ENCODE assay signal across 8 cellular contexts in the genomic region with DNA sequence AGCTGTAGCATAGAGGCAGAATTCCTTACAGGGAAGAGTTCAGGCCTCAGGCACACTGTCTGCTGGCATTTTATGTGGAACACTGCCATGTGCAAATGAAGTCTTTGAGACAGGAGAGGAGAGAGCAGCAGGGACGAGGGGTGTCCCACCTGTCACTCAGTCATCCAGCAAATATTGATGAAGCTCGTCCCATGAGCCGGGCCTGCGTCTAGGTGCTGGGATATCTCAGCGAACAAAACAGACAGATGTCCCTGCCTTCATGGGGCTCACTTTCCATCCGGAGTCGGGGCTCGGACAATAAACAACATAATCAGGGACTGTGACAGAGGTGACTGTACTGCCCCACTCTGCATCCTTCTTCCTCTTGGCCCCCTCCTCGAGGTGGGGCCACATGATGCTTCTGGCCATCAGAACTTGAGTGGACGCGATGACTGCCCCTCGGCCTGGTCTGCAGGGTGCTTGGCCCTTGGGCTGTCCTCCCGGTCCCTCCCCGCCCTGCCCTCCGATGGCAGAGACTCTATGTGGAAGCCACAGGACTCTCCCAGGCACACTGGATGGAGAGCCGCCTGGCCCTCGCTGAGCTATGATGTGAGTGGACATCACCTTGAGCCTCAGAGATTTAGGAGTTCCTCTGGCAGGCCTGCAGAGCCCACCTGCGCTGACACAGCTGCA.
A peak's percentile ranks its signal among the peaks of the same experiment; 100 is the strongest.
DNase-seq lines count a peak whose midpoint lies in the region; ATAC-seq, FAIRE-seq and TF ChIP-seq lines count a peak whose summit lies in the region.
"Had no signal": no experiment of that assay in that cellular context is flagged by ENCODE, and none has a peak within 500 bp of the region (broad histone marks: within the 10 kb centered on the region; RNA-seq: fewer than 3 reads in every experiment).

No MANE protein-coding gene starts in this region.

- peak overlapping the region; percentile 89 for H2AFZ ChIP-seq in IMR-90 (replicated peaks; ENCODE audit: low read length, poor library complexity)

- no peak overlapping the region for H3K4me2 ChIP-seq in IMR-90 (ENCODE audit: low read depth, low read length)

- H3K4me3 ChIP-seq in IMR-90 (ENCODE audit: insufficient read depth, low read depth, low read length) (no peak overlapping the region), kidney (ENCODE audit: low read length in 2 of 2) (no peak overlapping the region)

- TF ChIP-seq CTCF in IMR-90 (conservative IDR thresholded peaks at IDR 0.05; ENCODE audit: low read depth, low read length) (no peak), kidney (IDR thresholded peaks at IDR 0.05; ENCODE audit: borderline replicate concordance, extremely low read depth, insufficient read depth) (no peak)
- TF ChIP-seq CTCF in activated CD8-positive, alpha-beta T cell treated with anti-CD3 and anti-CD28 coated beads for 36 hours (IDR thresholded peaks at IDR 0.05), result no peak

- no peaks in the 10 kb centered on the region for H3K9me3 Mint-ChIP-seq in activated CD8-positive, alpha-beta T cell treated with anti-CD3 and anti-CD28 coated beads for 36 hours
- H3K9me3 Mint-ChIP-seq in stimulated activated memory B cell treated with anti-CD40 and anti-IgM and Interleukin-4, amounts not matched to agents 10 μg/mL and 1 μg/mL and 100 μg/mL, for 72 hours, result no peaks in the 10 kb centered on the region

- in situ Hi-C loops in IMR-90 (cut with MboI; ENCODE audit: low sequenced_read_pairs), result no loop called here

- H2BK20ac ChIP-seq in IMR-90 (ENCODE audit: low read depth, low read length), result peak overlapping the region; percentile 78; the same call in 1 of the 2 replicates

- peak overlapping the region; percentile 93 for H3K27ac Mint-ChIP-seq in activated CD8-positive, alpha-beta T cell treated with anti-CD3 and anti-CD28 coated beads for 36 hours
- peak overlapping the region; percentile 96 for H3K27ac Mint-ChIP-seq in stimulated activated memory B cell treated with anti-CD40 and anti-IgM and Interleukin-4, amounts not matched to agents 10 μg/mL and 1 μg/mL and 100 μg/mL, for 72 hours

- peaks cover 13% of the 10 kb centered on the region for H3K36me3 Mint-ChIP-seq in activated CD8-positive, alpha-beta T cell treated with anti-CD3 and anti-CD28 coated beads for 36 hours (ENCODE audit: low read depth)
- peaks cover 17% of the 10 kb centered on the region for H3K36me3 Mint-ChIP-seq in stimulated activated memory B cell treated with anti-CD40 and anti-IgM and Interleukin-4, amounts not matched to agents 10 μg/mL and 1 μg/mL and 100 μg/mL, for 72 hours

- peak overlapping the region; percentile 66 for H3K27ac ChIP-seq in IMR-90 (ENCODE audit: insufficient read depth, low read length)
- H3K27ac ChIP-seq in kidney (ENCODE audit: low read depth in 2 of 2, low read length in 2 of 2), result peak overlapping the region; percentile 65 to 82

- H3K36me3 ChIP-seq in IMR-90 (ENCODE audit: control insufficient read depth, insufficient read depth, low read length) (no peaks in the 10 kb centered on the region), kidney (ENCODE audit: control insufficient read depth in 1 of 2, insufficient read depth in 2 of 2, low read length in 2 of 2) (no peaks in the 10 kb centered on the region)

- no peak overlapping the region for H3K56ac ChIP-seq in IMR-90 (ENCODE audit: extremely low read depth, insufficient read depth, low read length)

- POLR2A ChIA-PET in IMR-90 (lab: Charles Lee; ENCODE audit: unreplicated experiment), result interaction anchor here (0.6 kb wide), 1 partner anchor 12 kb away, joined by 3 read pairs; no protein-coding TSS in a partner anchor
- POLR2A ChIA-PET in activated CD8-positive, alpha-beta T cell treated with anti-CD3 and anti-CD28 coated beads for 36 hours (lab: Charles Lee), result interaction anchor here (0.6 to 4.4 kb wide), 6 partner anchors 9 to 98 kb away, joined by 3 to 20 read pairs (median 4); no protein-coding TSS in a partner anchor

- 0 out of 3 replicates have a peak overlapping the region, but pooled peaks have one; percentile 46 for H2BK15ac ChIP-seq in IMR-90 (ENCODE audit: low read depth, low read length)

- dilution Hi-C loops in IMR-90 (cut with HindIII; ENCODE audit: low sequenced_read_pairs, unreplicated experiment), result no loop called here

- H4K20me1 ChIP-seq in IMR-90 (ENCODE audit: insufficient read depth, low read length), result no peaks in the 10 kb centered on the region

- H2AK9ac ChIP-seq in IMR-90 (replicated peaks; ENCODE audit: low read depth, low read length, poor library complexity), result peak overlapping the region; percentile 93

- FAIRE-seq in kidney (lab: Jason Lieb, UNC) (no peak), GM19239 (lab: Jason Lieb, UNC) (no peak)

- no peaks in the 10 kb centered on the region for H3K27me3 Mint-ChIP-seq in activated CD8-positive, alpha-beta T cell treated with anti-CD3 and anti-CD28 coated beads for 36 hours
- H3K27me3 Mint-ChIP-seq in stimulated activated memory B cell treated with anti-CD40 and anti-IgM and Interleukin-4, amounts not matched to agents 10 μg/mL and 1 μg/mL and 100 μg/mL, for 72 hours, result no peaks in the 10 kb centered on the region

- H3K23ac ChIP-seq in IMR-90 (ENCODE audit: low read depth, low read length), result peak overlapping the region; percentile 11; the same call in 1 of the 2 replicates

- H3K9ac ChIP-seq in IMR-90 (ENCODE audit: low read depth, low read length) (no peak overlapping the region), kidney (ENCODE audit: low read length in 2 of 2) (peak overlapping the region in 1 of 2 donors; percentile 17)

- peak overlapping the region; percentile 93 for H4K91ac ChIP-seq in IMR-90 (ENCODE audit: insufficient read depth, low read depth, low read length)

- ATAC-seq in IMR-90 (ENCODE audit: low read depth), result no peak
- ATAC-seq in activated CD8-positive, alpha-beta T cell treated with anti-CD3 and anti-CD28 coated beads for 36 hours, result no peak
- no peak for ATAC-seq in stimulated activated memory B cell treated with anti-CD40 and anti-IgM and Interleukin-4, amounts not matched to agents 10 μg/mL and 1 μg/mL and 100 μg/mL, for 72 hours
- no peak for ATAC-seq in HG02938 (IDR thresholded peaks at IDR 0.05; ENCODE audit: unreplicated experiment)

- no peaks in the 10 kb centered on the region; a peak in 1 of 4 replicates for H3K79me1 ChIP-seq in IMR-90 (ENCODE audit: low read depth in 1 of 2, low read length in 2 of 2)

- peak overlapping the region; percentile 76 for H3K14ac ChIP-seq in IMR-90 (replicated peaks; ENCODE audit: low read depth, low read length)

- peak overlapping the region; percentile 28; the same call in 1 of the 2 replicates for H3K18ac ChIP-seq in IMR-90 (ENCODE audit: low read depth, low read length)

- H3K4ac ChIP-seq in IMR-90 (ENCODE audit: low read depth, low read length), result peak overlapping the region; percentile 74

- 89% methylated on average over 12 of the region's 18 CpGs; no CpG with 5 or more reads in 1 of the 2 experiments for WGBS in IMR-90 (ENCODE audit: extremely low coverage in 2 of 2, insufficient read length in 1 of 2), 2 experiments

- peaks cover 50% of the 10 kb centered on the region for H3K4me1 Mint-ChIP-seq in activated CD8-positive, alpha-beta T cell treated with anti-CD3 and anti-CD28 coated beads for 36 hours (ENCODE audit: low read depth)
- H3K4me1 Mint-ChIP-seq in stimulated activated memory B cell treated with anti-CD40 and anti-IgM and Interleukin-4, amounts not matched to agents 10 μg/mL and 1 μg/mL and 100 μg/mL, for 72 hours, result peaks cover 58% of the 10 kb centered on the region

- H3K9me1 ChIP-seq in IMR-90 (ENCODE audit: insufficient read depth, low read length), result peaks cover 16% of the 10 kb centered on the region

- intact Hi-C loops in IMR-90 (cut with micrococcal nuclease), result no loop called here
- intact Hi-C loops in activated CD8-positive, alpha-beta T cell treated with anti-CD3 and anti-CD28 coated beads for 36 hours (cut with micrococcal nuclease), result loop anchor here (2.0 to 5.0 kb wide), 2 partner anchors 51 to 75 kb away; no protein-coding TSS in a partner anchor
- intact Hi-C loops in kidney (cut with DNase I), result no loop called here

- H2AK5ac ChIP-seq in IMR-90 (ENCODE audit: low read depth, low read length), result peak overlapping the region; percentile 93

- peak overlapping the region; percentile 79 for H3K4me3 Mint-ChIP-seq in activated CD8-positive, alpha-beta T cell treated with anti-CD3 and anti-CD28 coated beads for 36 hours
- H3K4me3 Mint-ChIP-seq in stimulated activated memory B cell treated with anti-CD40 and anti-IgM and Interleukin-4, amounts not matched to agents 10 μg/mL and 1 μg/mL and 100 μg/mL, for 72 hours, result peak overlapping the region; percentile 64

- H3K9me3 ChIP-seq in IMR-90 (ENCODE audit: control insufficient read depth, insufficient read depth, low read length) (no peaks in the 10 kb centered on the region), kidney (ENCODE audit: control insufficient read depth in 1 of 2, low read length in 2 of 2) (no peaks in the 10 kb centered on the region)

- H3K27me3 ChIP-seq in IMR-90 (ENCODE audit: control insufficient read depth, insufficient read depth, low read length), result no peaks in the 10 kb centered on the region

- peak overlapping the region; percentile 78 for H2BK5ac ChIP-seq in IMR-90 (ENCODE audit: low read depth, low read length, poor library complexity, severe bottlenecking)

- TF ChIP-seq RAD21 in IMR-90 (IDR thresholded peaks at IDR 0.05; ENCODE audit: low read length), result no peak

- no peak for DNase-seq in IMR-90
- DNase-seq in activated CD8-positive, alpha-beta T cell treated with anti-CD3 and anti-CD28 coated beads for 36 hours, result no peak
- no peak for DNase-seq in kidney
- no peak for DNase-seq in GM19239 (ENCODE audit: insufficient read length, low spot score)
- DNase-seq in NCI-H446 treated with DMSO at 0.1 percent for 48 hours (lab: John Stamatoyannopoulos, UW), result no peak
- DNase-seq: activated gamma-delta T cell had no signal

- TF ChIP-seq POLR2A in IMR-90 (IDR thresholded peaks at IDR 0.05; ENCODE audit: low read depth, low read length), result no peak

- peaks cover 19% of the 10 kb centered on the region for H3K4me1 ChIP-seq in IMR-90 (ENCODE audit: control insufficient read depth, insufficient read depth, low read length)
- peaks cover 39 to 41% of the 10 kb centered on the region in 2 donors for H3K4me1 ChIP-seq in kidney (ENCODE audit: control insufficient read depth in 1 of 2, insufficient read depth in 1 of 2, low read depth in 1 of 2, low read length in 2 of 2)

- peak overlapping the region; percentile 69 for H4K5ac ChIP-seq in IMR-90 (ENCODE audit: low read depth, low read length)

- CTCF ChIA-PET in IMR-90 (lab: Yijun Ruan, JAX), result no interaction called here
- CTCF ChIA-PET in activated CD8-positive, alpha-beta T cell treated with anti-CD3 and anti-CD28 coated beads for 36 hours (lab: Charles Lee), result interaction anchor here (0.7 to 4.8 kb wide), 13 partner anchors 8 to 250 kb away, joined by 3 to 38 read pairs (median 4); no protein-coding TSS in a partner anchor

- no TSS peak for BruUV-seq in IMR-90 (replicated peaks; lab: Mats Ljungman, UMichigan)

- peak overlapping the region; percentile 3 to 83 for H4K8ac ChIP-seq in IMR-90 (ENCODE audit: low read depth in 2 of 2, low read length in 2 of 2)

- H2BK120ac ChIP-seq in IMR-90 (ENCODE audit: low read depth, low read length), result peak overlapping the region; percentile 93

TF ChIP-seq in IMR-90, 13 proteins besides CTCF, POLR2A, EP300 and RAD21 (continues in another document):
- TF ChIP-seq CEBPB (IDR thresholded peaks at IDR 0.05; ENCODE audit: low read depth, low read length), result no peak
